Comparison of ENCODE assay signal across 2 cellular contexts in genomic region chr4:17811078-17811603, GRCh38.
TF ChIP-seq lines count a peak whose summit lies in the region.

No MANE protein-coding gene starts in this region.

TF ChIP-seq in GM12878, 131 proteins besides CTCF, POLR2A, EP300 and RAD21:
- TF ChIP-seq CBX5 (IDR thresholded peaks at IDR 0.05; ENCODE audit: low read depth) (peak; percentile 38; the same call in 1 of the 2 replicates), FOXK2 (IDR thresholded peaks at IDR 0.05) (no peak), POLR2AphosphoS2 (IDR thresholded peaks at IDR 0.05; ENCODE audit: low read depth, low read length) (no peak), NR2F1 (conservative IDR thresholded peaks at IDR 0.05) (0 out of 2 replicates have a peak, but pooled peaks have one; percentile 41), RUNX3 (IDR thresholded peaks at IDR 0.05; ENCODE audit: low read length) (peak; percentile 13; the same call in 1 of the 2 replicates), LARP7 (IDR thresholded peaks at IDR 0.05) (peak; percentile 51; the same call in 1 of the 2 replicates), NKRF (conservative IDR thresholded peaks at IDR 0.05) (0 out of 2 replicates have a peak, but pooled peaks have one; percentile 11)

TF ChIP-seq in liver, 16 proteins besides CTCF, POLR2A, EP300 and RAD21:
- TF ChIP-seq RXRA (IDR thresholded peaks at IDR 0.05): no peak
- no peak for TF ChIP-seq MAX (IDR thresholded peaks at IDR 0.05)
- TF ChIP-seq GABPA (IDR thresholded peaks at IDR 0.05 in 1 of 2, conservative IDR thresholded peaks at IDR 0.05 in 1 of 2): no peak
- no peak for TF ChIP-seq ATF3 (IDR thresholded peaks at IDR 0.05)
- TF ChIP-seq, protein P1, sequence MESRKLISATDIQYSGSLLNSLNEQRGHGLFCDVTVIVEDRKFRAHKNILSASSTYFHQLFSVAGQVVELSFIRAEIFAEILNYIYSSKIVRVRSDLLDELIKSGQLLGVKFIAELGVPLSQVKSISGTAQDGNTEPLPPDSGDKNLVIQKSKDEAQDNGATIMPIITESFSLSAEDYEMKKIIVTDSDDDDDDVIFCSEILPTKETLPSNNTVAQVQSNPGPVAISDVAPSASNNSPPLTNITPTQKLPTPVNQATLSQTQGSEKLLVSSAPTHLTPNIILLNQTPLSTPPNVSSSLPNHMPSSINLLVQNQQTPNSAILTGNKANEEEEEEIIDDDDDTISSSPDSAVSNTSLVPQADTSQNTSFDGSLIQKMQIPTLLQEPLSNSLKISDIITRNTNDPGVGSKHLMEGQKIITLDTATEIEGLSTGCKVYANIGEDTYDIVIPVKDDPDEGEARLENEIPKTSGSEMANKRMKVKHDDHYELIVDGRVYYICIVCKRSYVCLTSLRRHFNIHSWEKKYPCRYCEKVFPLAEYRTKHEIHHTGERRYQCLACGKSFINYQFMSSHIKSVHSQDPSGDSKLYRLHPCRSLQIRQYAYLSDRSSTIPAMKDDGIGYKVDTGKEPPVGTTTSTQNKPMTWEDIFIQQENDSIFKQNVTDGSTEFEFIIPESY (IDR thresholded peaks at IDR 0.05): no peak
- no peak for TF ChIP-seq FOXA1 (IDR thresholded peaks at IDR 0.05)
